In the genomic region with DNA sequence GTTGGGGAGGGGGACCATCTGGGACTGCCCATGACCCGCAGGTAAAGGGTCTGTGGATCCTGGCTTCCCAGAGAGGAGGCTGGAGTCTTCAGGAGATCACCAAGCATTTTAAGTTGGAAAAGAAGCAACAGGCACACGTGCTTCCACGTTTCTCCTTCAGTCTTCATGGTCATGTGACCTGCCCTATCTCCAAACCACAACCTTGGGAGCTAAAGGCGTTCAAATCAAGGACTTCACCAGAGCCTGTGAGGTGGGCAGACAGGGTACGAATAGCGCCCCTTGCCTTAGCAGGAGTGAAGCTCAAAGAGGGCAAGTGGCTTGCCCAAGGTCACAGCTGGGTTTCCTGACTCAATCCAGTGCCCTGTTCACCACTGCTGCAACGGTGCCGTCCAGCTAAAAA, we compare ENCODE assay signal across 11 cellular contexts. TPM values are rescaled to one million over a fixed set of nuclear protein-coding genes. Genes with fewer than 3 reads are reported as not detected.
DNase-seq lines count a peak whose midpoint lies in the region; ATAC-seq and TF ChIP-seq lines count a peak whose summit lies in the region.
"Had no signal": no experiment of that assay in that cellular context is flagged by ENCODE, and none has a peak within 500 bp of the region (broad histone marks: within the 10 kb centered on the region; RNA-seq: fewer than 3 reads in every experiment).

No MANE protein-coding gene starts in this region.

- H3K27me3 ChIP-seq in CD8-positive, alpha-beta memory T cell (ENCODE audit: insufficient read depth, low read length, poor library complexity, severe bottlenecking) = no peaks in the 10 kb centered on the region
- no peaks in the 10 kb centered on the region for H3K27me3 ChIP-seq in sigmoid colon

- no peaks in the 10 kb centered on the region for H3K9me3 Mint-ChIP-seq in CD8-positive, alpha-beta memory T cell
- H3K9me3 Mint-ChIP-seq in stimulated activated memory B cell treated with anti-CD40 and anti-IgM and Interleukin-4, amounts not matched to agents 10 μg/mL and 1 μg/mL and 100 μg/mL, for 72 hours = no peaks in the 10 kb centered on the region
- H3K9me3 Mint-ChIP-seq: nephron progenitor cell had no signal

- no peaks in the 10 kb centered on the region for H3K9me3 ChIP-seq in CD8-positive, alpha-beta memory T cell (ENCODE audit: low read length)
- H3K9me3 ChIP-seq in sigmoid colon = no peaks in the 10 kb centered on the region

- TF ChIP-seq CTCF in RWPE1 (conservative IDR thresholded peaks at IDR 0.05; ENCODE audit: low read depth) (no peak), sigmoid colon (IDR thresholded peaks at IDR 0.05) (no peak)

- H3K36me3 ChIP-seq in CD8-positive, alpha-beta memory T cell (ENCODE audit: insufficient read depth, low read length) = no peaks in the 10 kb centered on the region
- H3K36me3 ChIP-seq in sigmoid colon = peaks cover 0 to 6% (median 0%) of the 10 kb centered on the region in 4 donors

- CTCF ChIA-PET in CD8-positive, alpha-beta memory T cell (lab: Charles Lee) = interaction anchor here (0.6 to 1.0 kb wide), 3 partner anchors 25 to 152 kb away, joined by 3 read pairs; no protein-coding TSS in a partner anchor
- CTCF ChIA-PET in RWPE1 (lab: Yijun Ruan, JAX) = no interaction called here

- H3K27ac ChIP-seq in CD8-positive, alpha-beta memory T cell (ENCODE audit: low read depth, low read length) = peak overlapping the region; percentile 57
- H3K27ac ChIP-seq in RWPE1 (0 out of 2 replicates have a peak overlapping the region, but pooled peaks have one; percentile 13), sigmoid colon (peak overlapping the region; percentile 49 to 66 (median 62))

- H3K4me3 ChIP-seq in CD8-positive, alpha-beta memory T cell (ENCODE audit: low read length) = peak overlapping the region; percentile 27
- no peak overlapping the region for H3K4me3 ChIP-seq in sigmoid colon

- no peak for TF ChIP-seq EP300 in sigmoid colon (IDR thresholded peaks at IDR 0.05)

- H3K36me3 Mint-ChIP-seq in CD8-positive, alpha-beta memory T cell = peaks cover 0 to 11% (median 4%) of the 10 kb centered on the region in 3 donors
- H3K36me3 Mint-ChIP-seq in stimulated activated memory B cell treated with anti-CD40 and anti-IgM and Interleukin-4, amounts not matched to agents 10 μg/mL and 1 μg/mL and 100 μg/mL, for 72 hours = peaks cover 5% of the 10 kb centered on the region

- ATAC-seq in GM18502 (IDR thresholded peaks at IDR 0.05; ENCODE audit: poor library complexity, unreplicated experiment) = no peak
- no peak for ATAC-seq in stimulated activated memory B cell treated with anti-CD40 and anti-IgM and Interleukin-4, amounts not matched to agents 10 μg/mL and 1 μg/mL and 100 μg/mL, for 72 hours
- ATAC-seq in HG03457 (IDR thresholded peaks at IDR 0.05; ENCODE audit: unreplicated experiment) = no peak

- no peaks in the 10 kb centered on the region for H3K27me3 Mint-ChIP-seq in CD8-positive, alpha-beta memory T cell
- H3K27me3 Mint-ChIP-seq in stimulated activated memory B cell treated with anti-CD40 and anti-IgM and Interleukin-4, amounts not matched to agents 10 μg/mL and 1 μg/mL and 100 μg/mL, for 72 hours = no peaks in the 10 kb centered on the region

- H3K4me3 Mint-ChIP-seq in CD8-positive, alpha-beta memory T cell = no peak overlapping the region
- no peak overlapping the region for H3K4me3 Mint-ChIP-seq in stimulated activated memory B cell treated with anti-CD40 and anti-IgM and Interleukin-4, amounts not matched to agents 10 μg/mL and 1 μg/mL and 100 μg/mL, for 72 hours
- H3K4me3 Mint-ChIP-seq: nephron progenitor cell had no signal

- H3K4me1 ChIP-seq in CD8-positive, alpha-beta memory T cell (ENCODE audit: insufficient read depth, low read length) = peaks cover 33% of the 10 kb centered on the region
- peaks cover 0 to 82% (median 75%) of the 10 kb centered on the region in 4 donors for H3K4me1 ChIP-seq in sigmoid colon

- DNase-seq in CD8-positive, alpha-beta memory T cell = no peak
- DNase-seq in RWPE1 (ENCODE audit: low spot score) (no peak), erythroblast (lab: John Stamatoyannopoulos, UW) (peak; percentile 21 to 42), sigmoid colon (no peak), middle frontal gyrus (ENCODE audit: extremely low spot score, low spot score) (no peak)
- DNase-seq: cortex of kidney, DMS79 treated with DMSO at 0.1 percent for 48 hours, nephron progenitor cell had no signal

- 40 to 43% methylated on average over 8 of the region's 8 CpGs for WGBS in sigmoid colon, 2 donors

- peak overlapping the region in 4 of 8 donors; percentile 66 to 93 (median 82) for H3K27ac Mint-ChIP-seq in CD8-positive, alpha-beta memory T cell
- H3K27ac Mint-ChIP-seq in stimulated activated memory B cell treated with anti-CD40 and anti-IgM and Interleukin-4, amounts not matched to agents 10 μg/mL and 1 μg/mL and 100 μg/mL, for 72 hours = no peak overlapping the region
- H3K27ac Mint-ChIP-seq: nephron progenitor cell had no signal

- intact Hi-C loops in sigmoid colon (cut with DNase I) = no loop called here

- TF ChIP-seq POLR2A in erythroblast (IDR thresholded peaks at IDR 0.05; ENCODE audit: low read length) = no peak
- TF ChIP-seq POLR2A in sigmoid colon (IDR thresholded peaks at IDR 0.05) = no peak

- POLR2A ChIA-PET in CD8-positive, alpha-beta memory T cell (lab: Charles Lee) = interaction anchor here (0.6 kb wide), 1 partner anchor 637 kb away, joined by 3 read pairs; no protein-coding TSS in a partner anchor
- POLR2A ChIA-PET in RWPE1 (lab: Yijun Ruan, JAX; ENCODE audit: low non-redundant PET) = interaction anchor here (0.6 kb wide), 1 partner anchor 66 kb away, joined by 7 read pairs; no protein-coding TSS in a partner anchor

- H3K4me1 Mint-ChIP-seq in CD8-positive, alpha-beta memory T cell = peaks cover 59 to 76% (median 67%) of the 10 kb centered on the region in 3 donors
- peaks cover 53% of the 10 kb centered on the region for H3K4me1 Mint-ChIP-seq in stimulated activated memory B cell treated with anti-CD40 and anti-IgM and Interleukin-4, amounts not matched to agents 10 μg/mL and 1 μg/mL and 100 μg/mL, for 72 hours

RNA-seq across cellular contexts. Expression of gene TMEM184B, which starts 6.7 kb away (rescaled TPM):
- 10 to 100 TPM; 29.0 to 31.7 TPM for total RNA-seq in CD8-positive, alpha-beta memory T cell
- polyA plus RNA-seq in CD8-positive, alpha-beta memory T cell = 23.4 TPM
- total RNA-seq in sigmoid colon = 10 to 100 TPM; 42.6 to 96.4 (median 68.1) TPM
- polyA plus RNA-seq in sigmoid colon = 10 to 100 TPM in 1 of 3 donors, 1 to 10 TPM in 2; 7.2 to 34.3 (median 8.1) TPM

RNA-seq across cellular contexts. Expression of gene CSNK1E, which starts 51.1 kb away (rescaled TPM):
- total RNA-seq in CD8-positive, alpha-beta memory T cell = 100 to 1,000 TPM; 102 to 105 TPM
- 14.1 TPM for polyA plus RNA-seq in CD8-positive, alpha-beta memory T cell
- total RNA-seq in sigmoid colon = 100 to 1,000 TPM in 1 of 4 donors, 10 to 100 TPM in 3; 60.6 to 116 (median 73.3) TPM
- 10 to 100 TPM; 33.6 to 82.8 (median 35.1) TPM for polyA plus RNA-seq in sigmoid colon

Comparison
In these comparisons a context has a peak if more than half of its experiments do, and no peak if none do; other contexts are left out.
1. DNase-seq: peak in erythroblast (2 of 2); none in CD8-positive, alpha-beta memory T cell (0 of 5), RWPE1 (single experiment), sigmoid colon (single experiment) and middle frontal gyrus (single experiment).
2. Peak in every context shown above with its lines, with median percentiles within 50 percentile points of each other: H3K27ac ChIP-seq.